Comparison of ENCODE assay signal across 8 cellular contexts in genomic region chr10:80501381-80501912, GRCh38. TPM values are rescaled to one million over a fixed set of nuclear protein-coding genes. Genes with fewer than 3 reads are reported as not detected.
A peak's percentile ranks its signal among the peaks of the same experiment; 100 is the strongest.
DNase-seq lines count a peak whose midpoint lies in the region; ATAC-seq and TF ChIP-seq lines count a peak whose summit lies in the region.

No MANE protein-coding gene starts in this region.

- CTCF ChIA-PET in CD8-positive, alpha-beta memory T cell (lab: Charles Lee), result interaction anchor here (2.5 to 19.9 kb wide), 4 partner anchors 14 to 124 kb away, joined by 6 to 498 read pairs (median 273); partner anchors contain the start of gene TSPAN14

- peaks cover 37% of the 10 kb centered on the region for H3K79me2 ChIP-seq in osteoblast (ENCODE audit: insufficient read depth, low read length)

- H3K27me3 ChIP-seq in CD8-positive, alpha-beta memory T cell (ENCODE audit: insufficient read depth, low read length, poor library complexity, severe bottlenecking), result no peaks in the 10 kb centered on the region
- H3K27me3 ChIP-seq in Peyer's patch (no peaks in the 10 kb centered on the region), osteoblast (ENCODE audit: insufficient read depth, low read length) (no peaks in the 10 kb centered on the region)

- POLR2A ChIA-PET in CD8-positive, alpha-beta memory T cell (lab: Charles Lee), result no interaction called here

- peaks cover 98% of the 10 kb centered on the region for H3K4me1 ChIP-seq in CD8-positive, alpha-beta memory T cell (ENCODE audit: insufficient read depth, low read length)
- H3K4me1 ChIP-seq in Peyer's patch (peaks cover 6 to 93% (median 49%) of the 10 kb centered on the region in 4 donors), osteoblast (ENCODE audit: insufficient read depth, low read length) (peaks cover 64% of the 10 kb centered on the region)

- no peaks in the 10 kb centered on the region for H3K9me3 ChIP-seq in CD8-positive, alpha-beta memory T cell (ENCODE audit: low read length)
- H3K9me3 ChIP-seq in Peyer's patch, result no peaks in the 10 kb centered on the region
- H3K9me3 ChIP-seq in osteoblast (ENCODE audit: low read depth, low read length), result no peaks in the 10 kb centered on the region

- TF ChIP-seq POLR2A in Peyer's patch (IDR thresholded peaks at IDR 0.05), result no peak

- H3K27me3 Mint-ChIP-seq in CD8-positive, alpha-beta memory T cell, result no peaks in the 10 kb centered on the region
- H3K27me3 Mint-ChIP-seq in effector memory CD8-positive, alpha-beta T cell, result no peaks in the 10 kb centered on the region
- no peaks in the 10 kb centered on the region for H3K27me3 Mint-ChIP-seq in progenitor cell of endocrine pancreas

- no peak overlapping the region for H3K4me2 ChIP-seq in osteoblast (ENCODE audit: insufficient read depth, low read length)

- peaks cover 6 to 64% (median 14%) of the 10 kb centered on the region in 3 donors for H3K36me3 Mint-ChIP-seq in CD8-positive, alpha-beta memory T cell
- peaks cover 24% of the 10 kb centered on the region for H3K36me3 Mint-ChIP-seq in effector memory CD8-positive, alpha-beta T cell (ENCODE audit: insufficient read depth)
- H3K36me3 Mint-ChIP-seq in progenitor cell of endocrine pancreas (ENCODE audit: insufficient read depth), result peaks cover 13% of the 10 kb centered on the region

- H3K4me1 Mint-ChIP-seq in CD8-positive, alpha-beta memory T cell, result peaks cover 92 to 98% (median 94%) of the 10 kb centered on the region in 3 donors
- H3K4me1 Mint-ChIP-seq in effector memory CD8-positive, alpha-beta T cell (ENCODE audit: low read depth in 2 of 2), result peaks cover 89 to 90% of the 10 kb centered on the region in 2 donors
- peaks cover 77% of the 10 kb centered on the region for H3K4me1 Mint-ChIP-seq in progenitor cell of endocrine pancreas (ENCODE audit: low read depth)

- H3K36me3 ChIP-seq in CD8-positive, alpha-beta memory T cell (ENCODE audit: insufficient read depth, low read length), result peaks cover 7% of the 10 kb centered on the region
- H3K36me3 ChIP-seq in Peyer's patch (no peaks in the 10 kb centered on the region), osteoblast (ENCODE audit: insufficient read depth, low read length) (no peaks in the 10 kb centered on the region)

- peak overlapping the region; percentile 89 to 96 (median 94) for H3K27ac Mint-ChIP-seq in CD8-positive, alpha-beta memory T cell
- peak overlapping the region; percentile 91 to 94 for H3K27ac Mint-ChIP-seq in effector memory CD8-positive, alpha-beta T cell
- no peak overlapping the region for H3K27ac Mint-ChIP-seq in progenitor cell of endocrine pancreas

- peaks cover 0 to 6% (median 0%) of the 10 kb centered on the region in 5 donors for H3K9me3 Mint-ChIP-seq in CD8-positive, alpha-beta memory T cell
- no peaks in the 10 kb centered on the region for H3K9me3 Mint-ChIP-seq in effector memory CD8-positive, alpha-beta T cell
- H3K9me3 Mint-ChIP-seq in progenitor cell of endocrine pancreas (ENCODE audit: low read depth), result no peaks in the 10 kb centered on the region

- no peak for TF ChIP-seq CTCF in Peyer's patch (IDR thresholded peaks at IDR 0.05)
- no peak for TF ChIP-seq CTCF in osteoblast (IDR thresholded peaks at IDR 0.05; ENCODE audit: extremely low read depth, low read depth, low read length)
- no peak for TF ChIP-seq CTCF in progenitor cell of endocrine pancreas (IDR thresholded peaks at IDR 0.05; ENCODE audit: unreplicated experiment)

- H4K20me1 ChIP-seq in osteoblast (ENCODE audit: insufficient read depth, low read length), result peaks cover 8% of the 10 kb centered on the region

- no peak overlapping the region for H3K27ac ChIP-seq in CD8-positive, alpha-beta memory T cell (ENCODE audit: low read depth, low read length)
- H3K27ac ChIP-seq in Peyer's patch (peak overlapping the region in 3 of 4 donors; percentile 6 to 48 (median 44)), osteoblast (ENCODE audit: low read depth, low read length) (no peak overlapping the region)

- no peak overlapping the region for H3K4me3 ChIP-seq in CD8-positive, alpha-beta memory T cell (ENCODE audit: low read length)
- no peak overlapping the region for H3K4me3 ChIP-seq in Peyer's patch
- H3K4me3 ChIP-seq in osteoblast (ENCODE audit: insufficient read depth, low read length), result no peak overlapping the region

- H3K4me3 Mint-ChIP-seq in CD8-positive, alpha-beta memory T cell, result peak overlapping the region in 5 of 7 donors; percentile 20 to 81 (median 46)
- H3K4me3 Mint-ChIP-seq in effector memory CD8-positive, alpha-beta T cell, result peak overlapping the region; percentile 51 to 65
- H3K4me3 Mint-ChIP-seq in progenitor cell of endocrine pancreas (ENCODE audit: low read depth), result no peak overlapping the region

- H2AFZ ChIP-seq in osteoblast (ENCODE audit: low read length), result no peak overlapping the region

- DNase-seq in CD8-positive, alpha-beta memory T cell, result peak in 1 of 5 donors; percentile 11
- DNase-seq in Peyer's patch, result peak in 1 of 3 donors; percentile 43
- DNase-seq in effector memory CD8-positive, alpha-beta T cell, result no peak
- peak; percentile 29 for DNase-seq in osteoblast (ENCODE audit: insufficient read length, low spot score, missing footprints)
- no peak for DNase-seq in progenitor cell of endocrine pancreas (ENCODE audit: low spot score, unreplicated experiment)
- no peak for DNase-seq in hepatic stellate cell (ENCODE audit: low spot score)
- DNase-seq in NCI-H510A treated with DMSO at 0.1 percent for 48 hours (lab: John Stamatoyannopoulos, UW), result no peak

- no peak for ATAC-seq in effector memory CD8-positive, alpha-beta T cell (replicated peaks)
- no peak for ATAC-seq in esophagus mucosa

RNA-seq across cellular contexts. Expression of gene SH2D4B, which starts 36.3 kb away (rescaled TPM):
- total RNA-seq in CD8-positive, alpha-beta memory T cell, result under 1 TPM; 0.11 to 0.13 TPM
- not detected for polyA plus RNA-seq in CD8-positive, alpha-beta memory T cell
- total RNA-seq in Peyer's patch (not detected), osteoblast (under 0.01 TPM in 1 of 2 replicates, not detected in the other), progenitor cell of endocrine pancreas (0.11 and 0.12 TPM in 2 replicates), esophagus mucosa (0.04 TPM)

RNA-seq across cellular contexts. Expression of gene TSPAN14, which starts 47.3 kb away (rescaled TPM):
- total RNA-seq in CD8-positive, alpha-beta memory T cell, result 10 to 100 TPM; 46.1 to 46.8 TPM
- 220 TPM for polyA plus RNA-seq in CD8-positive, alpha-beta memory T cell
- 10 to 100 TPM; 51.2 to 72.0 (median 68.0) TPM for total RNA-seq in Peyer's patch
- total RNA-seq in osteoblast, result 19.2 and 23.9 TPM in 2 replicates
- 126 TPM in 2 replicates for total RNA-seq in progenitor cell of endocrine pancreas
- 94.6 TPM for total RNA-seq in esophagus mucosa

Comparison
In these comparisons a context has a peak if more than half of its experiments do, and no peak if none do; other contexts are left out.
1. H3K27ac ChIP-seq: peak in Peyer's patch (3 of 4); none in CD8-positive, alpha-beta memory T cell (single experiment) and osteoblast (single experiment).